ENCODE assay signal across 10 cellular contexts in the genomic region with DNA sequence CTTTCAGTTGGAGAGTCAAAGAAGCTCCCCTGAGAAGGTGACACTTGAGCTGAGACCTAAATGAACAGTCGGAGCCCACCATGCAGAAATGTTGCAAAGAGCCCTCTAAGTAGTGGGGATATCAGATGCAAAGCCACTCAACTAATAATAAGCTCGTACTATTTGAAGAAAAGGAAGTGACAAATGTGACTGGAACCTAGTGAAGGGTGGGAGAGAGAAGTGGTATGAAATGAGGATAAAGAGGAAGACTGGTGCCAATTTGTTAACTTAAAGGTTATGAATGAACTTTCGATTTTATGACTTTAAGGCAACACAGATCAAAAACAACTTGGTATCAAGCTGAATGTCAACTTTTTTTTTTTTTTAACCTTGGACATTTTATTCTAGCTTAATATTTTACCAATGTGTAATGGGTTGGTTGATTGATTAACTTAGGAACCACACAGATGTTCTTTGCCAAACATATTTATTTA. TPM values are rescaled to one million over a fixed set of nuclear protein-coding genes. Genes with fewer than 3 reads are reported as not detected.
A peak's percentile ranks its signal among the peaks of the same experiment; 100 is the strongest.
DNase-seq lines count a peak whose midpoint lies in the region; ATAC-seq and TF ChIP-seq lines count a peak whose summit lies in the region.
"Had no signal": no experiment of that assay in that cellular context is flagged by ENCODE, and none has a peak within 500 bp of the region (broad histone marks: within the 10 kb centered on the region; RNA-seq: fewer than 3 reads in every experiment).

No MANE protein-coding gene starts in this region.

- ATAC-seq in CD8-positive, alpha-beta T cell: no peak
- ATAC-seq in GM21367 (IDR thresholded peaks at IDR 0.05; ENCODE audit: unreplicated experiment) (peak; percentile 32), IMR-90 (ENCODE audit: low read depth) (no peak)
- ATAC-seq: left colon had no signal

- peaks cover 43% of the 10 kb centered on the region for H3K4me1 Mint-ChIP-seq in CD8-positive, alpha-beta T cell (ENCODE audit: low read depth)
- peaks cover 19% of the 10 kb centered on the region for H3K4me1 Mint-ChIP-seq in activated CD4-positive, alpha-beta T cell treated with anti-CD3 and anti-CD28 coated beads, Interleukin-2, amount 10 ng/mL, durations not matched to agents 7 days and 5 days

- H2AK9ac ChIP-seq in IMR-90 (replicated peaks; ENCODE audit: low read depth, low read length, poor library complexity): no peak overlapping the region

- H2BK20ac ChIP-seq in IMR-90 (ENCODE audit: low read depth, low read length): peak overlapping the region; percentile 93

- in situ Hi-C loops in IMR-90 (cut with MboI; ENCODE audit: low sequenced_read_pairs): no loop called here

- CTCF ChIA-PET in CD8-positive, alpha-beta T cell (lab: Charles Lee): interaction anchor here (0.6 kb wide), 1 partner anchor 1111 kb away, joined by 3 read pairs; no protein-coding TSS in a partner anchor
- CTCF ChIA-PET in IMR-90 (lab: Yijun Ruan, JAX): no interaction called here
- CTCF ChIA-PET in activated CD4-positive, alpha-beta T cell treated with anti-CD3 and anti-CD28 coated beads, Interleukin-2, amount 10 ng/mL, durations not matched to agents 7 days and 5 days (lab: Charles Lee): interaction anchor here (1.3 to 1.7 kb wide), 3 partner anchors 10 to 15 kb away, joined by 3 to 8 read pairs (median 6); a partner anchor contains a TSS

- POLR2A ChIA-PET in CD8-positive, alpha-beta T cell (lab: Charles Lee): interaction anchor here (1.0 kb wide), 2 partner anchors 15 to 21 kb away, joined by 5 to 6 read pairs; a partner anchor contains a TSS
- POLR2A ChIA-PET in IMR-90 (lab: Charles Lee; ENCODE audit: unreplicated experiment): interaction anchor here (0.5 kb wide), 1 partner anchor 802 kb away, joined by 4 read pairs; no protein-coding TSS in a partner anchor
- POLR2A ChIA-PET in activated CD4-positive, alpha-beta T cell treated with anti-CD3 and anti-CD28 coated beads, Interleukin-2, amount 10 ng/mL, durations not matched to agents 7 days and 5 days (lab: Charles Lee): interaction anchor here (0.8 kb wide), 1 partner anchor 13 kb away, joined by 3 read pairs; no protein-coding TSS in a partner anchor

- H2BK5ac ChIP-seq in IMR-90 (ENCODE audit: low read depth, low read length, poor library complexity, severe bottlenecking): peak overlapping the region; percentile 30

- BruUV-seq in IMR-90 (replicated peaks; lab: Mats Ljungman, UMichigan): no TSS peak

- H3K14ac ChIP-seq in IMR-90 (replicated peaks; ENCODE audit: low read depth, low read length): peak overlapping the region; percentile 76; the same call in 1 of the 2 replicates

- TF ChIP-seq POLR2A in IMR-90 (IDR thresholded peaks at IDR 0.05; ENCODE audit: low read depth, low read length): no peak
- TF ChIP-seq POLR2A in Peyer's patch (IDR thresholded peaks at IDR 0.05): no peak

- H3K9ac ChIP-seq in IMR-90 (ENCODE audit: low read depth, low read length): no peak overlapping the region

- no peaks in the 10 kb centered on the region for H4K20me1 ChIP-seq in IMR-90 (ENCODE audit: insufficient read depth, low read length)

- H3K27me3 Mint-ChIP-seq in CD8-positive, alpha-beta T cell (ENCODE audit: low read depth): no peaks in the 10 kb centered on the region
- no peaks in the 10 kb centered on the region for H3K27me3 Mint-ChIP-seq in activated CD4-positive, alpha-beta T cell treated with anti-CD3 and anti-CD28 coated beads, Interleukin-2, amount 10 ng/mL, durations not matched to agents 7 days and 5 days

- H3K4me2 ChIP-seq in IMR-90 (ENCODE audit: low read depth, low read length): peak overlapping the region; percentile 12; the same call in 1 of the 2 replicates

- dilution Hi-C loops in IMR-90 (cut with HindIII; ENCODE audit: low sequenced_read_pairs, unreplicated experiment): no loop called here

- H3K36me3 ChIP-seq in CD8-positive, alpha-beta T cell (ENCODE audit: insufficient read depth, low read length): peaks cover 4% of the 10 kb centered on the region
- H3K36me3 ChIP-seq in IMR-90 (ENCODE audit: control insufficient read depth, insufficient read depth, low read length) (0 out of 2 replicates have a peak, but pooled peaks cover 3% of the 10 kb centered on the region), Peyer's patch (no peaks in the 10 kb centered on the region)
- H3K36me3 ChIP-seq: thyroid gland had no signal

- peak overlapping the region; percentile 61; the same call in 1 of the 2 replicates for H4K91ac ChIP-seq in IMR-90 (ENCODE audit: insufficient read depth, low read depth, low read length)

- H2AFZ ChIP-seq in IMR-90 (replicated peaks; ENCODE audit: low read length, poor library complexity): no peak overlapping the region

- peak overlapping the region; percentile 79; the same call in 1 of the 2 replicates for H3K23ac ChIP-seq in IMR-90 (ENCODE audit: low read depth, low read length)

- H4K8ac ChIP-seq in IMR-90 (ENCODE audit: low read depth in 2 of 2, low read length in 2 of 2): peak overlapping the region; percentile 23 to 35; a peak in 2 of 4 replicates

- H3K9me3 ChIP-seq in CD8-positive, alpha-beta T cell (ENCODE audit: low read length): no peaks in the 10 kb centered on the region
- H3K9me3 ChIP-seq in IMR-90 (ENCODE audit: control insufficient read depth, insufficient read depth, low read length) (no peaks in the 10 kb centered on the region), Peyer's patch (no peaks in the 10 kb centered on the region)
- H3K9me3 ChIP-seq: thyroid gland had no signal

- no peak for TF ChIP-seq RAD21 in IMR-90 (IDR thresholded peaks at IDR 0.05; ENCODE audit: low read length)

- H3K9me1 ChIP-seq in IMR-90 (ENCODE audit: insufficient read depth, low read length): no peaks in the 10 kb centered on the region

- H3K4me1 ChIP-seq in CD8-positive, alpha-beta T cell (ENCODE audit: insufficient read depth, low read length): peaks cover 9% of the 10 kb centered on the region
- H3K4me1 ChIP-seq in IMR-90 (ENCODE audit: control insufficient read depth, insufficient read depth, low read length) (peaks cover 5% of the 10 kb centered on the region), Peyer's patch (peaks cover 0 to 18% (median 0%) of the 10 kb centered on the region in 4 donors)

- TF ChIP-seq CTCF in CD8-positive, alpha-beta T cell (IDR thresholded peaks at IDR 0.05): no peak
- no peak for TF ChIP-seq CTCF in IMR-90 (conservative IDR thresholded peaks at IDR 0.05; ENCODE audit: low read depth, low read length)
- no peak for TF ChIP-seq CTCF in Peyer's patch (IDR thresholded peaks at IDR 0.05)

- intact Hi-C loops in CD8-positive, alpha-beta T cell (cut with DNase I, micrococcal nuclease): no loop called here
- intact Hi-C loops in IMR-90 (cut with micrococcal nuclease): loop anchor here (5.0 kb wide), 1 partner anchor 91 kb away; no protein-coding TSS in a partner anchor

- peak overlapping the region; percentile 20 for H3K27ac Mint-ChIP-seq in CD8-positive, alpha-beta T cell
- no peak overlapping the region for H3K27ac Mint-ChIP-seq in activated CD4-positive, alpha-beta T cell treated with anti-CD3 and anti-CD28 coated beads, Interleukin-2, amount 10 ng/mL, durations not matched to agents 7 days and 5 days

- H3K36me3 Mint-ChIP-seq in CD8-positive, alpha-beta T cell: peaks cover 37% of the 10 kb centered on the region
- H3K36me3 Mint-ChIP-seq in activated CD4-positive, alpha-beta T cell treated with anti-CD3 and anti-CD28 coated beads, Interleukin-2, amount 10 ng/mL, durations not matched to agents 7 days and 5 days (ENCODE audit: low read depth): peaks cover 15% of the 10 kb centered on the region

- H3K9me3 Mint-ChIP-seq in CD8-positive, alpha-beta T cell: no peaks in the 10 kb centered on the region
- no peaks in the 10 kb centered on the region for H3K9me3 Mint-ChIP-seq in activated CD4-positive, alpha-beta T cell treated with anti-CD3 and anti-CD28 coated beads, Interleukin-2, amount 10 ng/mL, durations not matched to agents 7 days and 5 days

- DNase-seq in CD8-positive, alpha-beta T cell: no peak
- no peak for DNase-seq in IMR-90
- DNase-seq in germinal center (ENCODE audit: low spot score): peak; percentile 14
- no peak for DNase-seq in nucleus accumbens (lab: John Stamatoyannopoulos, UW)
- DNase-seq in activated CD4-positive, alpha-beta T cell treated with anti-CD3 and anti-CD28 coated beads, Interleukin-2, amount 10 ng/mL, durations not matched to agents 7 days and 5 days: no peak
- no peak for DNase-seq in GDM1 (lab: John Stamatoyannopoulos, UW)
- DNase-seq in Peyer's patch: no peak
- DNase-seq: left colon, thyroid gland had no signal

- peak overlapping the region; percentile 85; the same call in 2 of the 3 replicates for H2BK15ac ChIP-seq in IMR-90 (ENCODE audit: low read depth, low read length)

- peaks cover 10 to 15% of the 10 kb centered on the region in 2 experiments; a peak in 3 of 4 replicates for H3K79me1 ChIP-seq in IMR-90 (ENCODE audit: low read depth in 1 of 2, low read length in 2 of 2)

- no peaks in the 10 kb centered on the region for H3K27me3 ChIP-seq in CD8-positive, alpha-beta T cell (ENCODE audit: insufficient read depth, low read length)
- H3K27me3 ChIP-seq in IMR-90 (ENCODE audit: control insufficient read depth, insufficient read depth, low read length) (no peaks in the 10 kb centered on the region), Peyer's patch (no peaks in the 10 kb centered on the region)
- H3K27me3 ChIP-seq: thyroid gland had no signal

- no peak overlapping the region for H3K4me3 Mint-ChIP-seq in CD8-positive, alpha-beta T cell
- no peak overlapping the region for H3K4me3 Mint-ChIP-seq in activated CD4-positive, alpha-beta T cell treated with anti-CD3 and anti-CD28 coated beads, Interleukin-2, amount 10 ng/mL, durations not matched to agents 7 days and 5 days

- H2AK5ac ChIP-seq in IMR-90 (ENCODE audit: low read depth, low read length): peak overlapping the region; percentile 49; the same call in 1 of the 2 replicates

- no peak overlapping the region for H3K4me3 ChIP-seq in CD8-positive, alpha-beta T cell (ENCODE audit: low read depth, low read length)
- H3K4me3 ChIP-seq in IMR-90 (ENCODE audit: insufficient read depth, low read depth, low read length) (no peak overlapping the region), Peyer's patch (no peak overlapping the region)
- H3K4me3 ChIP-seq: thyroid gland had no signal

- H3K18ac ChIP-seq in IMR-90 (ENCODE audit: low read depth, low read length): peak overlapping the region; percentile 83; the same call in 1 of the 2 replicates

- H3K4ac ChIP-seq in IMR-90 (ENCODE audit: low read depth, low read length): peak overlapping the region; percentile 15

- H3K27ac ChIP-seq in CD8-positive, alpha-beta T cell (ENCODE audit: low read depth, low read length): no peak overlapping the region
- H3K27ac ChIP-seq in IMR-90 (ENCODE audit: insufficient read depth, low read length): no peak overlapping the region
- H3K27ac ChIP-seq in Peyer's patch: no peak overlapping the region

- no peak overlapping the region for H4K5ac ChIP-seq in IMR-90 (ENCODE audit: low read depth, low read length)

- WGBS in IMR-90 (ENCODE audit: extremely low coverage in 2 of 2, insufficient read length in 1 of 2), 2 experiments: no CpG with 5 or more reads among the region's 3 CpGs

- H2BK120ac ChIP-seq in IMR-90 (ENCODE audit: low read depth, low read length): peak overlapping the region; percentile 61; the same call in 1 of the 2 replicates

- 0 out of 2 replicates have a peak overlapping the region, but pooled peaks have one; percentile 10 for H3K56ac ChIP-seq in IMR-90 (ENCODE audit: extremely low read depth, insufficient read depth, low read length)

RNA-seq across cellular contexts. Expression of a gene that starts 14.7 kb away (rescaled TPM):
- 1 to 10 TPM; 6.9 to 8.7 TPM for total RNA-seq in CD8-positive, alpha-beta T cell
- total RNA-seq in IMR-90 (2012; rRNA removed) (4.8 and 11.4 TPM in 2 replicates), Peyer's patch (10 to 100 TPM; 20.1 to 75.9 (median 23.5) TPM)
- polyA plus RNA-seq in IMR-90 (2012; rRNA removed): 6.3 and 7.5 TPM in 2 replicates
- 1.7 and 2.5 TPM in 2 replicates for polyA plus RNA-seq in IMR-90 (2012; cell fraction: cytosol; rRNA removed)
- polyA plus RNA-seq in IMR-90 (2012; cell fraction: nucleus; rRNA removed; ENCODE audit: low replicate concordance): 1.8 and 14.4 TPM in 2 replicates
- total RNA-seq in activated CD4-positive, alpha-beta T cell treated with anti-CD3 and anti-CD28 coated beads, Interleukin-2, amount 10 ng/mL, durations not matched to agents 7 days and 5 days: 10 to 100 TPM; 15.3 to 16.0 TPM
